ENCODE assay signal across 1 cellular context in the genomic region with DNA sequence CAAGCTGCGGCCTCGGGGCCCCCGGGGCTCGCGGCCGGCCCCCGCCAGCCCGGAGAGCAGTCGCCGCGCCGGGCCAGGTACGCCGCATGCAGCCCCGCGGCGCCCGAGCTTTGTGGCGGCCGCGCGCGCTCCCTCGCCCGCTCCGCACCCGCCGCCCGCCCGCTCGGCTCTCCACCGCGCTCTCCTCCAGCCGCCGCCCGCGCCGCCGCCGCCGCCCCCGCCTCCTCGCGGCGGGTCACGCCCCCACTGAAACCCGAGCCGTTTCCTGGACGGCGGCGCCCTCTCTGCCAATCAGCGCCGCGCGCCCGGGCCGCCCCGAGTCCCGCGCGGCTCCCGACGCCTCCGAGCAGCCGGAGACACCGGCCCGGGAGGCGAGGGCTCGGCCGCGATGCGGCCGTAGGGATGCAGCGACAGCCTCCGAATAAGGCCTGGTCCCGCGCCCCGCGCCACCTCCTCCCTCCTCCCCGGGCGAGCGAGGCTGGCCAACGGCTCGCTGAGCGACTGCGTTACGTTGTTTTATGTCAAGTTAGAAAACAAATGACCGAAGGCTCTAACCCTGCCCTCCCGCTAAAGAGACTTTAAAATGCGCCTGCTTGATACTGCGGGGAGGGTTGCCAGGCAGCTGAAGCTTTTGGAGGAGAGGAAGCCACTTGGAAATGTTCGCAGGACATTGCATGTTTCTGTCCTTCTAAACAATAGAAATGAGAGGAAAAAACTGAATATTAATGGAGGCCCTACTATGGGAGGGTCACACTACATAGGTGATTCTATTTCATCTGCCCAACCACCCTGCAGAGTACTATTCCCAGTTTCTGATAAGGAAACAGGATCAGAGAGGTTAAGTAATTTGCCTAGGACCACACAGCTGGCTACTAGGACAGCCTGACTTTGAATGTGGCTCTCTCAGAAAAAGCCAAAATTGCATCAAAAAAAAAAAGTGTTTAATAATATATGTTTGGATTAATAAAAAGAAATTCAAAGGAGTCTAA.
TF ChIP-seq lines count a peak whose summit lies in the region.

Gene FGFR2, minus strand, starts transcription at position 184 of the 989 bp plus-strand sequence. CDS start 4,627 bp downstream, outside the sequence.

TF ChIP-seq in HepG2, 621 proteins besides CTCF, POLR2A, EP300 and RAD21 (continued from another document and continues in another):
- TF ChIP-seq IRF1 (CRISPR knock-in tag; IDR thresholded peaks at IDR 0.05; ENCODE audit: low read depth), result no peak
- TF ChIP-seq ATF7-NPFF (CRISPR knock-in tag; IDR thresholded peaks at IDR 0.05; ENCODE audit: low read depth), result peak; percentile 36; the same call in 1 of the 2 replicates
- TF ChIP-seq NFYB (CRISPR knock-in tag; IDR thresholded peaks at IDR 0.05), result peak; percentile 72
- no peak for TF ChIP-seq TCF7 (IDR thresholded peaks at IDR 0.05; ENCODE audit: low read depth)
- TF ChIP-seq SP4 (CRISPR knock-in tag; IDR thresholded peaks at IDR 0.05), result peak; percentile 19; the same call in 1 of the 2 replicates
- TF ChIP-seq UBTF (CRISPR knock-in tag; IDR thresholded peaks at IDR 0.05), result peak; percentile 43; the same call in 1 of the 2 replicates
- TF ChIP-seq SKI (IDR thresholded peaks at IDR 0.05; ENCODE audit: partially characterized antibody), result peak; percentile 79
- no peak for TF ChIP-seq EHMT2 (IDR thresholded peaks at IDR 0.05; ENCODE audit: borderline replicate concordance, low read depth, low read length)
- no peak for TF ChIP-seq KLF11 (CRISPR knock-in tag; IDR thresholded peaks at IDR 0.05)
- no peak for TF ChIP-seq ZNF18 (CRISPR knock-in tag; IDR thresholded peaks at IDR 0.05; ENCODE audit: insufficient replicate concordance)
- TF ChIP-seq TARDBP (CRISPR knock-in tag; IDR thresholded peaks at IDR 0.05), result peak; percentile 34; the same call in 1 of the 2 replicates
- TF ChIP-seq TMF1 (CRISPR knock-in tag; IDR thresholded peaks at IDR 0.05; ENCODE audit: low read depth), result no peak
- no peak for TF ChIP-seq ZNF773 (CRISPR knock-in tag; IDR thresholded peaks at IDR 0.05; ENCODE audit: borderline replicate concordance)
- peak; percentile 92 for TF ChIP-seq SIX4 (CRISPR knock-in tag; IDR thresholded peaks at IDR 0.05)
- TF ChIP-seq, protein P1, sequence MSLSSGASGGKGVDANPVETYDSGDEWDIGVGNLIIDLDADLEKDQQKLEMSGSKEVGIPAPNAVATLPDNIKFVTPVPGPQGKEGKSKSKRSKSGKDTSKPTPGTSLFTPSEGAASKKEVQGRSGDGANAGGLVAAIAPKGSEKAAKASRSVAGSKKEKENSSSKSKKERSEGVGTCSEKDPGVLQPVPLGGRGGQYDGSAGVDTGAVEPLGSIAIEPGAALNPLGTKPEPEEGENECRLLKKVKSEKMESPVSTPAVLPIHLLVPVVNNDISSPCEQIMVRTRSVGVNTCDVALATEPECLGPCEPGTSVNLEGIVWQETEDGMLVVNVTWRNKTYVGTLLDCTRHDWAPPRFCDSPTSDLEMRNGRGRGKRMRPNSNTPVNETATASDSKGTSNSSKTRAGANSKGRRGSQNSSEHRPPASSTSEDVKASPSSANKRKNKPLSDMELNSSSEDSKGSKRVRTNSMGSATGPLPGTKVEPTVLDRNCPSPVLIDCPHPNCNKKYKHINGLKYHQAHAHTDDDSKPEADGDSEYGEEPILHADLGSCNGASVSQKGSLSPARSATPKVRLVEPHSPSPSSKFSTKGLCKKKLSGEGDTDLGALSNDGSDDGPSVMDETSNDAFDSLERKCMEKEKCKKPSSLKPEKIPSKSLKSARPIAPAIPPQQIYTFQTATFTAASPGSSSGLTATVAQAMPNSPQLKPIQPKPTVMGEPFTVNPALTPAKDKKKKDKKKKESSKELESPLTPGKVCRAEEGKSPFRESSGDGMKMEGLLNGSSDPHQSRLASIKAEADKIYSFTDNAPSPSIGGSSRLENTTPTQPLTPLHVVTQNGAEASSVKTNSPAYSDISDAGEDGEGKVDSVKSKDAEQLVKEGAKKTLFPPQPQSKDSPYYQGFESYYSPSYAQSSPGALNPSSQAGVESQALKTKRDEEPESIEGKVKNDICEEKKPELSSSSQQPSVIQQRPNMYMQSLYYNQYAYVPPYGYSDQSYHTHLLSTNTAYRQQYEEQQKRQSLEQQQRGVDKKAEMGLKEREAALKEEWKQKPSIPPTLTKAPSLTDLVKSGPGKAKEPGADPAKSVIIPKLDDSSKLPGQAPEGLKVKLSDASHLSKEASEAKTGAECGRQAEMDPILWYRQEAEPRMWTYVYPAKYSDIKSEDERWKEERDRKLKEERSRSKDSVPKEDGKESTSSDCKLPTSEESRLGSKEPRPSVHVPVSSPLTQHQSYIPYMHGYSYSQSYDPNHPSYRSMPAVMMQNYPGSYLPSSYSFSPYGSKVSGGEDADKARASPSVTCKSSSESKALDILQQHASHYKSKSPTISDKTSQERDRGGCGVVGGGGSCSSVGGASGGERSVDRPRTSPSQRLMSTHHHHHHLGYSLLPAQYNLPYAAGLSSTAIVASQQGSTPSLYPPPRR (CRISPR knock-in tag; IDR thresholded peaks at IDR 0.05; ENCODE audit: borderline replicate concordance), result no peak
- no peak for TF ChIP-seq MAZ (IDR thresholded peaks at IDR 0.05; ENCODE audit: borderline replicate concordance, low read depth, low read length)
- TF ChIP-seq MAZ (CRISPR knock-in tag; IDR thresholded peaks at IDR 0.05; ENCODE audit: low read depth), result 0 out of 2 replicates have a peak, but pooled peaks have one; percentile 37
- peak; percentile 65 for TF ChIP-seq NFYC (CRISPR knock-in tag; IDR thresholded peaks at IDR 0.05)
- no peak for TF ChIP-seq HMG20A (CRISPR knock-in tag; IDR thresholded peaks at IDR 0.05; ENCODE audit: borderline replicate concordance)
- TF ChIP-seq ZC3H4 (CRISPR knock-in tag; IDR thresholded peaks at IDR 0.05; ENCODE audit: borderline replicate concordance), result no peak
- TF ChIP-seq ZNF33B (CRISPR knock-in tag; IDR thresholded peaks at IDR 0.05), result no peak
- TF ChIP-seq ZNF232 (CRISPR knock-in tag; IDR thresholded peaks at IDR 0.05; ENCODE audit: borderline replicate concordance), result no peak
- no peak for TF ChIP-seq ZNF44 (CRISPR knock-in tag; IDR thresholded peaks at IDR 0.05)
- peak; percentile 97 for TF ChIP-seq ZNF142 (CRISPR knock-in tag; IDR thresholded peaks at IDR 0.05)
- TF ChIP-seq, protein P2, sequence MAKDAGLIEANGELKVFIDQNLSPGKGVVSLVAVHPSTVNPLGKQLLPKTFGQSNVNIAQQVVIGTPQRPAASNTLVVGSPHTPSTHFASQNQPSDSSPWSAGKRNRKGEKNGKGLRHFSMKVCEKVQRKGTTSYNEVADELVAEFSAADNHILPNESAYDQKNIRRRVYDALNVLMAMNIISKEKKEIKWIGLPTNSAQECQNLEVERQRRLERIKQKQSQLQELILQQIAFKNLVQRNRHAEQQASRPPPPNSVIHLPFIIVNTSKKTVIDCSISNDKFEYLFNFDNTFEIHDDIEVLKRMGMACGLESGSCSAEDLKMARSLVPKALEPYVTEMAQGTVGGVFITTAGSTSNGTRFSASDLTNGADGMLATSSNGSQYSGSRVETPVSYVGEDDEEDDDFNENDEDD (CRISPR knock-in tag; IDR thresholded peaks at IDR 0.05; ENCODE audit: borderline replicate concordance), result peak; percentile 88; the same call in 1 of the 2 replicates
- peak; percentile 61; the same call in 1 of the 2 replicates for TF ChIP-seq ELF3 (CRISPR knock-in tag; IDR thresholded peaks at IDR 0.05)
- peak; percentile 51; the same call in 1 of the 2 replicates for TF ChIP-seq KDM5B (CRISPR knock-in tag; IDR thresholded peaks at IDR 0.05; ENCODE audit: borderline replicate concordance)
- TF ChIP-seq, protein P3, sequence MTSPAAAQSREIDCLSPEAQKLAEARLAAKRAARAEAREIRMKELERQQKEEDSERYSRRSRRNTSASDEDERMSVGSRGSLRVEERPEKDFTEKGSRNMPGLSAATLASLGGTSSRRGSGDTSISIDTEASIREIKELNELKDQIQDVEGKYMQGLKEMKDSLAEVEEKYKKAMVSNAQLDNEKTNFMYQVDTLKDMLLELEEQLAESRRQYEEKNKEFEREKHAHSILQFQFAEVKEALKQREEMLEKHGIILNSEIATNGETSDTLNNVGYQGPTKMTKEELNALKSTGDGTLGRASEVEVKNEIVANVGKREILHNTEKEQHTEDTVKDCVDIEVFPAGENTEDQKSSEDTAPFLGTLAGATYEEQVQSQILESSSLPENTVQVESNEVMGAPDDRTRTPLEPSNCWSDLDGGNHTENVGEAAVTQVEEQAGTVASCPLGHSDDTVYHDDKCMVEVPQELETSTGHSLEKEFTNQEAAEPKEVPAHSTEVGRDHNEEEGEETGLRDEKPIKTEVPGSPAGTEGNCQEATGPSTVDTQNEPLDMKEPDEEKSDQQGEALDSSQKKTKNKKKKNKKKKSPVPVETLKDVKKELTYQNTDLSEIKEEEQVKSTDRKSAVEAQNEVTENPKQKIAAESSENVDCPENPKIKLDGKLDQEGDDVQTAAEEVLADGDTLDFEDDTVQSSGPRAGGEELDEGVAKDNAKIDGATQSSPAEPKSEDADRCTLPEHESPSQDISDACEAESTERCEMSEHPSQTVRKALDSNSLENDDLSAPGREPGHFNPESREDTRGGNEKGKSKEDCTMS (CRISPR knock-in tag; conservative IDR thresholded peaks at IDR 0.05), result no peak
- TF ChIP-seq ZNF224 (CRISPR knock-in tag; IDR thresholded peaks at IDR 0.05), result no peak
- TF ChIP-seq ZNF180 (CRISPR knock-in tag; IDR thresholded peaks at IDR 0.05; ENCODE audit: borderline replicate concordance, low read depth), result no peak
- TF ChIP-seq HDAC1 (CRISPR knock-in tag; IDR thresholded peaks at IDR 0.05), result no peak; the same call in 1 of the 2 replicates
- TF ChIP-seq KAT7 (CRISPR knock-in tag; IDR thresholded peaks at IDR 0.05; ENCODE audit: borderline replicate concordance), result no peak
- peak; percentile 54; the same call in 1 of the 2 replicates for TF ChIP-seq ZNF563 (CRISPR knock-in tag; IDR thresholded peaks at IDR 0.05)
- TF ChIP-seq ARNTL (CRISPR knock-in tag; IDR thresholded peaks at IDR 0.05), result no peak
- TF ChIP-seq SIX1 (CRISPR knock-in tag; IDR thresholded peaks at IDR 0.05; ENCODE audit: borderline replicate concordance), result peak; percentile 35; the same call in 1 of the 2 replicates
- no peak for TF ChIP-seq ZFP90 (CRISPR knock-in tag; IDR thresholded peaks at IDR 0.05; ENCODE audit: borderline replicate concordance)
